Comparison of ENCODE assay signal across 9 cellular contexts in the genomic region with DNA sequence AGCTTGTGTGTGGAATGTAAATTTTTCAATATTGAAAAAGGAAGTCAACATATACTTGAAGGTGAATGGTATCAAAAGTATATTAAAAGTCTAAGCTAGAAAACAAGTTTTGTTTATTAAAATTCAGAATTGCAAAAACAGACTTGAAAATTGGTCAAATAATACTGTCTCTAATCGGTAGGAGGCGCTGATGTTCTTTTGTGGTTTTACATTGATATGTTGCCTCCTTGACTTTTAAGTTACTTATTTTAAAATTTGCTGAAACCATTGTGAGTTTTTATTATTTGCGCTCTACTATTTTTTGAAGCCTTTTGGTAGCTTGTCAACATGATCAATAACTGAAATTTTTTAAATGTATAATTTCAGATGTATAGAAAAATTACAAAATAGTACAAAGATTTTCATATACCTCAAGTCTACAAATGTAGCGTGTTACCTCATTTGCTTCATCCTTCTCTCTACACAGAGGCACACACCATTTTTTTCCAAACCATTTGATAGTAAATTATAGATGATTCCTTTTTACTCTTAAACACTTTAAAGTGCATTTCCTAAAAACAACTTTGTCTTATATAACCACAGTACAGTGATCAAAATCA. TPM values are rescaled to one million over a fixed set of nuclear protein-coding genes. Genes with fewer than 3 reads are reported as not detected.
DNase-seq lines count a peak whose midpoint lies in the region; ATAC-seq and TF ChIP-seq lines count a peak whose summit lies in the region.
"Had no signal": no experiment of that assay in that cellular context is flagged by ENCODE, and none has a peak within 500 bp of the region (broad histone marks: within the 10 kb centered on the region; RNA-seq: fewer than 3 reads in every experiment).

No MANE protein-coding gene starts in this region.

- H3K36me3 ChIP-seq in left lung, result peaks cover 0 to 65% of the 10 kb centered on the region in 2 donors

- ATAC-seq in left lung, result peak; percentile 29
- ATAC-seq in GM18861 (IDR thresholded peaks at IDR 0.05; ENCODE audit: unreplicated experiment), result no peak

- TF ChIP-seq CTCF in HFF-Myc (IDR thresholded peaks at IDR 0.05; ENCODE audit: low read depth, low read length, missing control alignments), result peak; percentile 46
- TF ChIP-seq CTCF in astrocyte of the spinal cord (IDR thresholded peaks at IDR 0.05; ENCODE audit: low read depth, low read length), result peak; percentile 63
- peak; percentile 39 to 67 for TF ChIP-seq CTCF in left lung (IDR thresholded peaks at IDR 0.05)

- H3K4me3 ChIP-seq in HFF-Myc (replicated peaks; ENCODE audit: low read depth, low read length) (no peak overlapping the region), astrocyte of the spinal cord (ENCODE audit: low read depth, low read length) (no peak overlapping the region), left lung (no peak overlapping the region)

- DNase-seq in ACHN (peak; percentile 46), HFF-Myc (ENCODE audit: extremely low read depth, low read depth) (no peak), astrocyte of the spinal cord (ENCODE audit: low read depth, low spot score) (peak; percentile 76), left lung (no peak), activated gamma-delta T cell (lab: John Stamatoyannopoulos, UW) (no peak)
- DNase-seq in activated CD8-positive, alpha-beta memory T cell treated with anti-CD3 and anti-CD28 coated beads for 24 hours, result no peak
- no peak for DNase-seq in stimulated activated CD4-positive, alpha-beta T cell treated with anti-CD3 and anti-CD28 coated beads, Interleukin-12 subunit alpha, Interleukin-12 subunit beta, amount 100 ng/mL, for 4 hours
- DNase-seq: activated CD4-positive, alpha-beta T cell treated with anti-CD3 and anti-CD28 coated beads, Interleukin-2, amount 50 U/mL, for 4 hours had no signal

- no peaks in the 10 kb centered on the region for H3K27me3 ChIP-seq in left lung

- H3K27ac ChIP-seq in left lung, result no peak overlapping the region

- in situ Hi-C loops in ACHN (cut with HindIII; ENCODE audit: low pct_ligation_motif_present, low pct_unique_long_range_greater_than_20kb, low sequenced_read_pairs) (no loop called here), astrocyte of the spinal cord (cut with HindIII; ENCODE audit: low sequenced_read_pairs) (no loop called here)

- H3K9me3 ChIP-seq in left lung, result no peaks in the 10 kb centered on the region

- intact Hi-C loops in left lung (cut with DNase I), result no loop called here

- H3K4me1 ChIP-seq in left lung, result peaks cover 0 to 25% of the 10 kb centered on the region in 2 donors

RNA-seq across cellular contexts. Expression of a gene that starts 6.9 kb away (rescaled TPM):
- 100 to 1,000 TPM; 126 to 134 TPM for total RNA-seq in left lung

Comparison
In these comparisons a context has a peak if more than half of its experiments do, and no peak if none do; other contexts are left out.
1. DNase-seq: peak in ACHN (single experiment) and astrocyte of the spinal cord (single experiment); none in HFF-Myc (single experiment), left lung (0 of 2), activated gamma-delta T cell (single experiment), activated CD8-positive, alpha-beta memory T cell treated with anti-CD3 and anti-CD28 coated beads for 24 hours (single experiment) and stimulated activated CD4-positive, alpha-beta T cell treated with anti-CD3 and anti-CD28 coated beads, Interleukin-12 subunit alpha, Interleukin-12 subunit beta, amount 100 ng/mL, for 4 hours (single experiment).
2. Peak in every context shown above with its lines, with median percentiles within 50 percentile points of each other: CTCF ChIP-seq.